In the genomic region with DNA sequence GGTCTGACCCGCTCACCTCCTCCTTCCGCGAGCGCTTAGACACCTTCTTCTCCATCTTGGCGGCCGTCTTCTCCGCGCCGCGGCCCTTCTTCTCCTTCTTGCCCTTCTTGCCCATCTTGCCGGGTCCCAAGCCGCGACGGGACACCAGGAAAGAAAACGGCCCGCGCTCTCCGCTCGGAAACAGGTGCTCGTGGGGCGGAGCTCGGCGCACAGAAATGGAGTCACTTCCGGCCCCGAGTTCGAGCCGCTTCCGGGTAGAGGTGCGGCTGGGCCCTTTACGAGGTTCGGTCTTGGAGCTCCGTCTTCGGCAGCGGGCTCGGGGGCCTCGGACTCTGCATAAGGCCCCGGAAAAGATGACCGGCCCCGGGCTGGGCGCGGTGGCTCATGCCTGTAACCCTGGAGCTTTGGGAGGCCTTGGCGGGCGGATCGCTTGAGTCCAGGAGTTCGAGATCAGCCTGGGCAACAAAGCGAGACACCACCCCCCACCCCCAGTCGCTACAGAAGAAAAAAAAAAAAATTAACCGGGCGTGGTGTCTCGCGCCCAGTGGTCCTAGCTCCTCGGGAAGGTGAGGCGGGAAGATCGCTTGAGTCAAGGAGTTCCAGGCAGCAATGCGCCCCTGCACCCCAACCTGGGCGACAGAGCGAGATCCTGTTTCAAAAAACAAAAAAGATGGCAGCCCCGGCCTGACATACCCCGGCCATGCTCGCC, we compare ENCODE assay signal across 9 cellular contexts. TPM values are rescaled to one million over a fixed set of nuclear protein-coding genes. Genes with fewer than 3 reads are reported as not detected.
DNase-seq lines count a peak whose midpoint lies in the region; ATAC-seq, FAIRE-seq and TF ChIP-seq lines count a peak whose summit lies in the region.
"Had no signal": no experiment of that assay in that cellular context is flagged by ENCODE, and none has a peak within 500 bp of the region (broad histone marks: within the 10 kb centered on the region; RNA-seq: fewer than 3 reads in every experiment).

Gene KLHDC4, minus strand, starts transcription at position 211 of the 709 bp plus-strand sequence. Its CDS starts 96 bp downstream, at position 115.

- H3K27me3 ChIP-seq in BLaER1 = no peaks in the 10 kb centered on the region
- no peaks in the 10 kb centered on the region for H3K27me3 ChIP-seq in OCI-LY3 (ENCODE audit: low read depth, low read length)

- H3K27ac ChIP-seq in BLaER1 = peak within 1 kb of the TSS; percentile 95
- H3K27ac ChIP-seq in OCI-LY3 (ENCODE audit: low read length) = peak within 1 kb of the TSS; percentile 43

- FAIRE-seq in GM19239 (lab: Jason Lieb, UNC) = peak; percentile 73
- FAIRE-seq: colon had no signal

- H3K4me1 ChIP-seq in BLaER1 = peaks cover 55% of the 10 kb centered on the region
- H3K4me1 ChIP-seq in OCI-LY3 (ENCODE audit: low read length) = peaks cover 23% of the 10 kb centered on the region

- H3K9me3 ChIP-seq in BLaER1 = no peaks in the 10 kb centered on the region
- no peaks in the 10 kb centered on the region for H3K9me3 ChIP-seq in OCI-LY3 (ENCODE audit: insufficient read depth, low read length)

- H3K4me1 Mint-ChIP-seq in endothelial cell (ENCODE audit: unreplicated experiment) = no peaks in the 10 kb centered on the region
- peaks cover 18% of the 10 kb centered on the region for H3K4me1 Mint-ChIP-seq in mesothelial cell of epicardium

- TF ChIP-seq CTCF in OCI-LY3 (IDR thresholded peaks at IDR 0.05; ENCODE audit: low read depth, low read length) (no peak), endothelial cell (IDR thresholded peaks at IDR 0.05; ENCODE audit: unreplicated experiment) (no peak), mesothelial cell of epicardium (IDR thresholded peaks at IDR 0.05; ENCODE audit: unreplicated experiment) (no peak)

- peak within 1 kb of the TSS; percentile 87 for H3K4me3 ChIP-seq in BLaER1
- peak within 1 kb of the TSS; percentile 99 for H3K4me3 ChIP-seq in OCI-LY3 (ENCODE audit: low read length)

- H3K9ac ChIP-seq in BLaER1 (peak within 1 kb of the TSS; percentile 92), OCI-LY3 (ENCODE audit: low read length) (peak within 1 kb of the TSS; percentile 78)

- peak; percentile 73 for ATAC-seq in HG03521 (IDR thresholded peaks at IDR 0.05; ENCODE audit: unreplicated experiment)

- H4K20me1 ChIP-seq in BLaER1 = peaks cover 45% of the 10 kb centered on the region
- peaks cover 11% of the 10 kb centered on the region for H4K20me1 ChIP-seq in OCI-LY3 (ENCODE audit: insufficient read depth, low read length)

- H3K27me3 Mint-ChIP-seq in endothelial cell (ENCODE audit: unreplicated experiment) = peaks cover 3% of the 10 kb centered on the region
- H3K27me3 Mint-ChIP-seq in mesothelial cell of epicardium (ENCODE audit: low read depth) = no peaks in the 10 kb centered on the region

- H3K4me2 ChIP-seq in BLaER1 = peak within 1 kb of the TSS; percentile 100
- peak within 1 kb of the TSS; percentile 96 for H3K4me2 ChIP-seq in OCI-LY3 (ENCODE audit: low read length)

- H3K79me2 ChIP-seq in OCI-LY3 (ENCODE audit: low read length) = peaks cover 42% of the 10 kb centered on the region

- peak within 1 kb of the TSS; percentile 68; the same call in 1 of the 2 replicates for H2AFZ ChIP-seq in OCI-LY3 (ENCODE audit: low read depth, low read length)

- H3K4me3 Mint-ChIP-seq in endothelial cell (ENCODE audit: unreplicated experiment) (peak within 1 kb of the TSS; percentile 99), mesothelial cell of epicardium (peak within 1 kb of the TSS; percentile 100)

- H3K36me3 ChIP-seq in BLaER1 (peaks cover 35% of the 10 kb centered on the region), OCI-LY3 (replicated peaks; ENCODE audit: low read depth, low read length) (peaks cover 23% of the 10 kb centered on the region)

- H3K36me3 Mint-ChIP-seq in endothelial cell (ENCODE audit: low read depth, unreplicated experiment) (peaks cover 5% of the 10 kb centered on the region), mesothelial cell of epicardium (peaks cover 10% of the 10 kb centered on the region)

- DNase-seq in GM19239 (ENCODE audit: insufficient read length, low spot score) (peak; percentile 88), endothelial cell (ENCODE audit: low spot score) (peak; percentile 80), mesothelial cell of epicardium (ENCODE audit: low spot score in 2 of 2, unreplicated experiment in 2 of 2) (peak; percentile 78 to 91)
- peak; percentile 90 for DNase-seq in activated CD8-positive, alpha-beta memory T cell treated with anti-CD3 and anti-CD28 coated beads, Interleukin-2, amount 50 U/mL, for 4 hours
- DNase-seq in stimulated activated CD8-positive, alpha-beta memory T cell treated with anti-CD3 and anti-CD28 coated beads, Interleukin-15, amount 100 ng/mL, for 4 hours (ENCODE audit: low read depth in 2 of 2) = peak; percentile 76 to 78

- H3K9me3 Mint-ChIP-seq in endothelial cell (ENCODE audit: unreplicated experiment) = no peaks in the 10 kb centered on the region
- H3K9me3 Mint-ChIP-seq in mesothelial cell of epicardium = no peaks in the 10 kb centered on the region

- H3K27ac Mint-ChIP-seq in endothelial cell (ENCODE audit: unreplicated experiment) (peak within 1 kb of the TSS; percentile 88), mesothelial cell of epicardium (peak within 1 kb of the TSS; percentile 99)

RNA-seq across cellular contexts. Expression of gene KLHDC4, which starts in this region (rescaled TPM):
- total RNA-seq in endothelial cell (ENCODE audit: unreplicated experiment) (43.4 TPM), mesothelial cell of epicardium (49.7 to 52.7 TPM (median 52.3 TPM) in 3 replicates)

Comparison
In these comparisons a context has a peak if more than half of its experiments do, and no peak if none do; other contexts are left out.
1. Peak in every context shown above with its lines: DNase-seq, ATAC-seq, H3K4me3 ChIP-seq and H3K27ac ChIP-seq.